ENCODE assay signal across 12 cellular contexts in the genomic region with DNA sequence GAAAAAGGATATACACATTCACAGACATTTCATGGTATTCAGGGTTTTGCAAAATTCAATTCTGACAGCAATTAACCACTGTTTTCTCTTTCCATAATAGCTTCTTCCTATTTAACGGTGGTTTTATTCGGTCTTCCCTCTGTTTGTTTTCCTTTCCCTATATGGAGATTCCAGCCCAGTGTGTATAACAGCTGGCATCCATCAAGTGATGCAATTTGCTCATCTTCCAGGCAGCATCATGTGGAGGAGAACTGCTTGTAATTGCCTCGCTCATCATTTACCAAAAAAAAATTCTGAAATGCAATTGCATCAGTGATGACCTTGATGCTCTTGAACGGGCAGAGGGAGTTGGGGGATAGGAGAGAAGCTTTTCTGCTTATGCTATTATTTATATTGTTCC.
DNase-seq lines count a peak whose midpoint lies in the region; ATAC-seq and TF ChIP-seq lines count a peak whose summit lies in the region.
"Had no signal": no experiment of that assay in that cellular context is flagged by ENCODE, and none has a peak within 500 bp of the region (broad histone marks: within the 10 kb centered on the region; RNA-seq: fewer than 3 reads in every experiment).

No MANE protein-coding gene starts in this region.

- DNase-seq in DMS 273 (lab: John Stamatoyannopoulos, UW; ENCODE audit: unreplicated experiment) = peak; percentile 64
- DNase-seq in DMS 273 treated with DMSO at 0.1 percent for 48 hours (lab: John Stamatoyannopoulos, UW) = no peak
- DNase-seq in NCI-H69 (lab: John Stamatoyannopoulos, UW) = peak; percentile 75
- DNase-seq in fibroblast of pulmonary artery (ENCODE audit: low read depth) = peak; percentile 84
- peak; percentile 84 for DNase-seq in sigmoid colon
- DNase-seq in natural killer cell = no peak
- no peak for DNase-seq in neural progenitor cell (ENCODE audit: low spot score)
- DNase-seq in NCI-H2196 treated with DMSO at 0.1 percent for 48 hours (lab: John Stamatoyannopoulos, UW; ENCODE audit: unreplicated experiment) = no peak
- DNase-seq: activated CD4-positive, alpha-beta T cell treated with anti-CD3 and anti-CD28 coated beads for 48 hours; KBM-7; Peyer's patch had no signal

- no peak overlapping the region for H3K4me3 ChIP-seq in fibroblast of pulmonary artery (replicated peaks; ENCODE audit: low read depth, low read length)
- no peak overlapping the region for H3K4me3 ChIP-seq in sigmoid colon
- H3K4me3 ChIP-seq in neural progenitor cell = no peak overlapping the region
- H3K4me3 ChIP-seq: Peyer's patch had no signal

- H3K27ac ChIP-seq in sigmoid colon (peak overlapping the region in 3 of 4 donors; percentile 30 to 61 (median 31)), neural progenitor cell (no peak overlapping the region)
- H3K27ac ChIP-seq: 22Rv1, Peyer's patch had no signal

- no peaks in the 10 kb centered on the region for H3K27me3 ChIP-seq in sigmoid colon
- H3K27me3 ChIP-seq in neural progenitor cell = no peaks in the 10 kb centered on the region

- H3K4me1 ChIP-seq in sigmoid colon (peaks cover 0 to 43% (median 23%) of the 10 kb centered on the region in 4 donors), neural progenitor cell (peaks cover 9% of the 10 kb centered on the region)
- H3K4me1 ChIP-seq: Peyer's patch had no signal

- no peak overlapping the region for H3K9ac ChIP-seq in neural progenitor cell

- H3K36me3 ChIP-seq in sigmoid colon = peaks cover 0 to 9% (median 0%) of the 10 kb centered on the region in 4 donors
- H3K36me3 ChIP-seq in neural progenitor cell = no peaks in the 10 kb centered on the region
- H3K36me3 ChIP-seq: Peyer's patch had no signal

- no peaks in the 10 kb centered on the region for H4K20me1 ChIP-seq in neural progenitor cell (ENCODE audit: low read depth)

- no peaks in the 10 kb centered on the region for H3K9me3 ChIP-seq in sigmoid colon
- no peaks in the 10 kb centered on the region for H3K9me3 ChIP-seq in neural progenitor cell (ENCODE audit: low read depth)
- H3K9me3 ChIP-seq: Peyer's patch had no signal

- no peaks in the 10 kb centered on the region for H3K27me3 Mint-ChIP-seq in natural killer cell (ENCODE audit: low read depth in 2 of 2)
- H3K27me3 Mint-ChIP-seq in neural progenitor cell (ENCODE audit: insufficient read depth, low read depth) = no peaks in the 10 kb centered on the region

- H3K36me3 Mint-ChIP-seq in natural killer cell (peaks cover 12% of the 10 kb centered on the region), neural progenitor cell (no peaks in the 10 kb centered on the region)

- H3F3A ChIP-seq in neural progenitor cell (ENCODE audit: low read depth) = peaks cover 5% of the 10 kb centered on the region

- peak in 3 of 4 donors; percentile 57 to 89 (median 84) for TF ChIP-seq EP300 in sigmoid colon (IDR thresholded peaks at IDR 0.05)

- H3K4me3 Mint-ChIP-seq in natural killer cell (no peak overlapping the region), neural progenitor cell (no peak overlapping the region)

- TF ChIP-seq CTCF in fibroblast of pulmonary artery (IDR thresholded peaks at IDR 0.05; ENCODE audit: low read length, missing control alignments) (no peak), sigmoid colon (IDR thresholded peaks at IDR 0.05) (no peak), natural killer cell (IDR thresholded peaks at IDR 0.05) (no peak), neural progenitor cell (IDR thresholded peaks at IDR 0.05) (no peak)

- ATAC-seq in natural killer cell = no peak

- no peaks in the 10 kb centered on the region for H3K79me2 ChIP-seq in neural progenitor cell (ENCODE audit: low read depth)

- H3K27ac Mint-ChIP-seq in natural killer cell (peak overlapping the region in 1 of 2 donors; percentile 4), neural progenitor cell (no peak overlapping the region)

- no peak for TF ChIP-seq POLR2A in sigmoid colon (IDR thresholded peaks at IDR 0.05)

- intact Hi-C loops in sigmoid colon (cut with DNase I) (no loop called here), natural killer cell (cut with micrococcal nuclease) (no loop called here)

- peaks cover 23 to 40% of the 10 kb centered on the region in 2 donors for H3K4me1 Mint-ChIP-seq in natural killer cell
- H3K4me1 Mint-ChIP-seq in neural progenitor cell = peaks cover 40% of the 10 kb centered on the region

- WGBS in sigmoid colon, 2 donors = 75 to 82% methylated on average over 4 of the region's 4 CpGs

- no peaks in the 10 kb centered on the region for H3K9me3 Mint-ChIP-seq in natural killer cell
- no peaks in the 10 kb centered on the region for H3K9me3 Mint-ChIP-seq in neural progenitor cell

- no peak overlapping the region for H2AFZ ChIP-seq in neural progenitor cell (replicated peaks)

- H3K4me2 ChIP-seq in neural progenitor cell = no peak overlapping the region

Comparison
In these comparisons a context has a peak if more than half of its experiments do, and no peak if none do; other contexts are left out.
1. DNase-seq: peak in DMS 273 (single experiment), NCI-H69 (single experiment), fibroblast of pulmonary artery (single experiment) and sigmoid colon (single experiment); none in DMS 273 treated with DMSO at 0.1 percent for 48 hours (single experiment), natural killer cell (single experiment), neural progenitor cell (single experiment) and NCI-H2196 treated with DMSO at 0.1 percent for 48 hours (single experiment).